Comparison of ENCODE assay signal across 1 cellular context in the genomic region with DNA sequence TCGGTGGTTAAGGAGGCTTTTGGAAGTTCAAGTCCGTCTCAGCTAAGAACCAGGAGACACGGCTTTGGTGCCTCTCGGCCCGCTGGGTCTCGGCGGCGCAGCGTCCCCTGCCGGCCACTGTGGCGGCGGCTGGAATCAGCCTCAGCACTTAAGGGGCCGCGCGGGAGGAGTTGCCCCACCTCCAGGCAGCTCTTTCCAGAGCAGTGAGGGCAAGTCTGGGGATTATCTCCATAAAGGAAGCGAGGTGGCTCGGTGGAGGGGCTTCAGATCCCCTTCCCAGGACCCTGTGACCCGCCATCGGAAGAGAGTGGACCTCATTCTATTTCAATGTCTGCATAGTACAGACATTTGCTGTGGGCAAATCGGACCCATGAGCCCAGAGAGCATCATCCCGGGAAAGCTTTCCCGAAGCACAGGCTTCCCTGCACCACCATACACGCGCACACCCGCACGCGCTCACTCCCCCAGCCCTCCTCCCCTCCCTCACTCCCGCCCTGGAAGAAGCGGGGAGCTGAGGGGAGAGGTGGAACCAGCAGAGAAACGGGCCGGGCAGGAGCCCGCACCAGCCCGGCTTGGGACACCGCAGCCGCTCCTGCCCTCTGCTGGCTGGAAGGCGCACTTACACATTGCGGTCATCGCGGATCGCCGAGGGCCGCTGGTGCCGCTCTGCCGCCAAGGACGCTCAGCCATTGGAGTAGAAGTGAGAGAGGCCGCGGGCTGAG.
TF ChIP-seq lines count a peak whose summit lies in the region.

No MANE protein-coding gene starts in this region.

TF ChIP-seq in K562, 482 proteins besides CTCF, POLR2A, EP300 and RAD21 (continued from another document and continues in another):
- TF ChIP-seq NRF1 (conservative IDR thresholded peaks at IDR 0.05 in 1 of 2, IDR thresholded peaks at IDR 0.05 in 1 of 2), result peak; percentile 17 to 33; a peak in 1 of 4 replicates
- no peak for TF ChIP-seq ZNF140 (CRISPR knock-in tag; IDR thresholded peaks at IDR 0.05)
- no peak for TF ChIP-seq HNRNPUL1 (IDR thresholded peaks at IDR 0.05; ENCODE audit: low read length)
- TF ChIP-seq, protein P1, sequence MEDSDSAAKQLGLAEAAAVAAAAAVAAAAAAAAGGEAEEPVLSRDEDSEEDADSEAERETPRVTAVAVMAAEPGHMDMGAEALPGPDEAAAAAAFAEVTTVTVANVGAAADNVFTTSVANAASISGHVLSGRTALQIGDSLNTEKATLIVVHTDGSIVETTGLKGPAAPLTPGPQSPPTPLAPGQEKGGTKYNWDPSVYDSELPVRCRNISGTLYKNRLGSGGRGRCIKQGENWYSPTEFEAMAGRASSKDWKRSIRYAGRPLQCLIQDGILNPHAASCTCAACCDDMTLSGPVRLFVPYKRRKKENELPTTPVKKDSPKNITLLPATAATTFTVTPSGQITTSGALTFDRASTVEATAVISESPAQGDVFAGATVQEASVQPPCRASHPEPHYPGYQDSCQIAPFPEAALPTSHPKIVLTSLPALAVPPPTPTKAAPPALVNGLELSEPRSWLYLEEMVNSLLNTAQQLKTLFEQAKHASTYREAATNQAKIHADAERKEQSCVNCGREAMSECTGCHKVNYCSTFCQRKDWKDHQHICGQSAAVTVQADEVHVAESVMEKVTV (CRISPR knock-in tag; IDR thresholded peaks at IDR 0.05), result peak; percentile 37; the same call in 1 of the 2 replicates
- TF ChIP-seq, protein P2, sequence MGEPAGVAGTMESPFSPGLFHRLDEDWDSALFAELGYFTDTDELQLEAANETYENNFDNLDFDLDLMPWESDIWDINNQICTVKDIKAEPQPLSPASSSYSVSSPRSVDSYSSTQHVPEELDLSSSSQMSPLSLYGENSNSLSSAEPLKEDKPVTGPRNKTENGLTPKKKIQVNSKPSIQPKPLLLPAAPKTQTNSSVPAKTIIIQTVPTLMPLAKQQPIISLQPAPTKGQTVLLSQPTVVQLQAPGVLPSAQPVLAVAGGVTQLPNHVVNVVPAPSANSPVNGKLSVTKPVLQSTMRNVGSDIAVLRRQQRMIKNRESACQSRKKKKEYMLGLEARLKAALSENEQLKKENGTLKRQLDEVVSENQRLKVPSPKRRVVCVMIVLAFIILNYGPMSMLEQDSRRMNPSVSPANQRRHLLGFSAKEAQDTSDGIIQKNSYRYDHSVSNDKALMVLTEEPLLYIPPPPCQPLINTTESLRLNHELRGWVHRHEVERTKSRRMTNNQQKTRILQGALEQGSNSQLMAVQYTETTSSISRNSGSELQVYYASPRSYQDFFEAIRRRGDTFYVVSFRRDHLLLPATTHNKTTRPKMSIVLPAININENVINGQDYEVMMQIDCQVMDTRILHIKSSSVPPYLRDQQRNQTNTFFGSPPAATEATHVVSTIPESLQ (CRISPR knock-in tag; IDR thresholded peaks at IDR 0.05), result no peak
- no peak for TF ChIP-seq RNF2 (IDR thresholded peaks at IDR 0.05)
- TF ChIP-seq SAFB (IDR thresholded peaks at IDR 0.05; ENCODE audit: borderline replicate concordance, low read depth, low read length), result no peak
- TF ChIP-seq, protein P3, sequence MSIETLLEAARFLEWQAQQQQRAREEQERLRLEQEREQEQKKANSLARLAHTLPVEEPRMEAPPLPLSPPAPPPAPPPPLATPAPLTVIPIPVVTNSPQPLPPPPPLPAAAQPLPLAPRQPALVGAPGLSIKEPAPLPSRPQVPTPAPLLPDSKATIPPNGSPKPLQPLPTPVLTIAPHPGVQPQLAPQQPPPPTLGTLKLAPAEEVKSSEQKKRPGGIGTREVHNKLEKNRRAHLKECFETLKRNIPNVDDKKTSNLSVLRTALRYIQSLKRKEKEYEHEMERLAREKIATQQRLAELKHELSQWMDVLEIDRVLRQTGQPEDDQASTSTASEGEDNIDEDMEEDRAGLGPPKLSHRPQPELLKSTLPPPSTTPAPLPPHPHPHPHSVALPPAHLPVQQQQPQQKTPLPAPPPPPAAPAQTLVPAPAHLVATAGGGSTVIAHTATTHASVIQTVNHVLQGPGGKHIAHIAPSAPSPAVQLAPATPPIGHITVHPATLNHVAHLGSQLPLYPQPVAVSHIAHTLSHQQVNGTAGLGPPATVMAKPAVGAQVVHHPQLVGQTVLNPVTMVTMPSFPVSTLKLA (conservative IDR thresholded peaks at IDR 0.05), result no peak
- TF ChIP-seq, protein P4, sequence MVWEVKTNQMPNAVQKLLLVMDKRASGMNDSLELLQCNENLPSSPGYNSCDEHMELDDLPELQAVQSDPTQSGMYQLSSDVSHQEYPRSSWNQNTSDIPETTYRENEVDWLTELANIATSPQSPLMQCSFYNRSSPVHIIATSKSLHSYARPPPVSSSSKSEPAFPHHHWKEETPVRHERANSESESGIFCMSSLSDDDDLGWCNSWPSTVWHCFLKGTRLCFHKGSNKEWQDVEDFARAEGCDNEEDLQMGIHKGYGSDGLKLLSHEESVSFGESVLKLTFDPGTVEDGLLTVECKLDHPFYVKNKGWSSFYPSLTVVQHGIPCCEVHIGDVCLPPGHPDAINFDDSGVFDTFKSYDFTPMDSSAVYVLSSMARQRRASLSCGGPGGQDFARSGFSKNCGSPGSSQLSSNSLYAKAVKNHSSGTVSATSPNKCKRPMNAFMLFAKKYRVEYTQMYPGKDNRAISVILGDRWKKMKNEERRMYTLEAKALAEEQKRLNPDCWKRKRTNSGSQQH (CRISPR knock-in tag; IDR thresholded peaks at IDR 0.05), result no peak
- peak; percentile 38 for TF ChIP-seq TBP (optimal IDR thresholded peaks at IDR 0.05; ENCODE audit: low read depth, low read length)
- TF ChIP-seq HDAC2 (IDR thresholded peaks at IDR 0.05), result 0 out of 2 replicates have a peak, but pooled peaks have one; percentile 28
- no peak for TF ChIP-seq GATA2 (CRISPR knock-in tag; IDR thresholded peaks at IDR 0.05)
- TF ChIP-seq, protein P5, sequence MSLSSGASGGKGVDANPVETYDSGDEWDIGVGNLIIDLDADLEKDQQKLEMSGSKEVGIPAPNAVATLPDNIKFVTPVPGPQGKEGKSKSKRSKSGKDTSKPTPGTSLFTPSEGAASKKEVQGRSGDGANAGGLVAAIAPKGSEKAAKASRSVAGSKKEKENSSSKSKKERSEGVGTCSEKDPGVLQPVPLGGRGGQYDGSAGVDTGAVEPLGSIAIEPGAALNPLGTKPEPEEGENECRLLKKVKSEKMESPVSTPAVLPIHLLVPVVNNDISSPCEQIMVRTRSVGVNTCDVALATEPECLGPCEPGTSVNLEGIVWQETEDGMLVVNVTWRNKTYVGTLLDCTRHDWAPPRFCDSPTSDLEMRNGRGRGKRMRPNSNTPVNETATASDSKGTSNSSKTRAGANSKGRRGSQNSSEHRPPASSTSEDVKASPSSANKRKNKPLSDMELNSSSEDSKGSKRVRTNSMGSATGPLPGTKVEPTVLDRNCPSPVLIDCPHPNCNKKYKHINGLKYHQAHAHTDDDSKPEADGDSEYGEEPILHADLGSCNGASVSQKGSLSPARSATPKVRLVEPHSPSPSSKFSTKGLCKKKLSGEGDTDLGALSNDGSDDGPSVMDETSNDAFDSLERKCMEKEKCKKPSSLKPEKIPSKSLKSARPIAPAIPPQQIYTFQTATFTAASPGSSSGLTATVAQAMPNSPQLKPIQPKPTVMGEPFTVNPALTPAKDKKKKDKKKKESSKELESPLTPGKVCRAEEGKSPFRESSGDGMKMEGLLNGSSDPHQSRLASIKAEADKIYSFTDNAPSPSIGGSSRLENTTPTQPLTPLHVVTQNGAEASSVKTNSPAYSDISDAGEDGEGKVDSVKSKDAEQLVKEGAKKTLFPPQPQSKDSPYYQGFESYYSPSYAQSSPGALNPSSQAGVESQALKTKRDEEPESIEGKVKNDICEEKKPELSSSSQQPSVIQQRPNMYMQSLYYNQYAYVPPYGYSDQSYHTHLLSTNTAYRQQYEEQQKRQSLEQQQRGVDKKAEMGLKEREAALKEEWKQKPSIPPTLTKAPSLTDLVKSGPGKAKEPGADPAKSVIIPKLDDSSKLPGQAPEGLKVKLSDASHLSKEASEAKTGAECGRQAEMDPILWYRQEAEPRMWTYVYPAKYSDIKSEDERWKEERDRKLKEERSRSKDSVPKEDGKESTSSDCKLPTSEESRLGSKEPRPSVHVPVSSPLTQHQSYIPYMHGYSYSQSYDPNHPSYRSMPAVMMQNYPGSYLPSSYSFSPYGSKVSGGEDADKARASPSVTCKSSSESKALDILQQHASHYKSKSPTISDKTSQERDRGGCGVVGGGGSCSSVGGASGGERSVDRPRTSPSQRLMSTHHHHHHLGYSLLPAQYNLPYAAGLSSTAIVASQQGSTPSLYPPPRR (CRISPR knock-in tag; IDR thresholded peaks at IDR 0.05; ENCODE audit: borderline replicate concordance), result no peak
- TF ChIP-seq CTBP1 (IDR thresholded peaks at IDR 0.05; ENCODE audit: borderline replicate concordance), result peak; percentile 63; the same call in 1 of the 2 replicates
- TF ChIP-seq TSC22D4 (tag; IDR thresholded peaks at IDR 0.05), result no peak
- TF ChIP-seq ZZZ3 (IDR thresholded peaks at IDR 0.05), result no peak
- TF ChIP-seq, protein P6, sequence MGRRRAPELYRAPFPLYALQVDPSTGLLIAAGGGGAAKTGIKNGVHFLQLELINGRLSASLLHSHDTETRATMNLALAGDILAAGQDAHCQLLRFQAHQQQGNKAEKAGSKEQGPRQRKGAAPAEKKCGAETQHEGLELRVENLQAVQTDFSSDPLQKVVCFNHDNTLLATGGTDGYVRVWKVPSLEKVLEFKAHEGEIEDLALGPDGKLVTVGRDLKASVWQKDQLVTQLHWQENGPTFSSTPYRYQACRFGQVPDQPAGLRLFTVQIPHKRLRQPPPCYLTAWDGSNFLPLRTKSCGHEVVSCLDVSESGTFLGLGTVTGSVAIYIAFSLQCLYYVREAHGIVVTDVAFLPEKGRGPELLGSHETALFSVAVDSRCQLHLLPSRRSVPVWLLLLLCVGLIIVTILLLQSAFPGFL (CRISPR knock-in tag; IDR thresholded peaks at IDR 0.05), result no peak
- no peak for TF ChIP-seq MAFG (tag; conservative IDR thresholded peaks at IDR 0.05)
- no peak for TF ChIP-seq TBL1XR1 (IDR thresholded peaks at IDR 0.05; ENCODE audit: low read length in 2 of 2)
- TF ChIP-seq, protein P7, sequence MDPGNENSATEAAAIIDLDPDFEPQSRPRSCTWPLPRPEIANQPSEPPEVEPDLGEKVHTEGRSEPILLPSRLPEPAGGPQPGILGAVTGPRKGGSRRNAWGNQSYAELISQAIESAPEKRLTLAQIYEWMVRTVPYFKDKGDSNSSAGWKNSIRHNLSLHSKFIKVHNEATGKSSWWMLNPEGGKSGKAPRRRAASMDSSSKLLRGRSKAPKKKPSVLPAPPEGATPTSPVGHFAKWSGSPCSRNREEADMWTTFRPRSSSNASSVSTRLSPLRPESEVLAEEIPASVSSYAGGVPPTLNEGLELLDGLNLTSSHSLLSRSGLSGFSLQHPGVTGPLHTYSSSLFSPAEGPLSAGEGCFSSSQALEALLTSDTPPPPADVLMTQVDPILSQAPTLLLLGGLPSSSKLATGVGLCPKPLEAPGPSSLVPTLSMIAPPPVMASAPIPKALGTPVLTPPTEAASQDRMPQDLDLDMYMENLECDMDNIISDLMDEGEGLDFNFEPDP (CRISPR knock-in tag; IDR thresholded peaks at IDR 0.05), result no peak
- TF ChIP-seq, protein P8, sequence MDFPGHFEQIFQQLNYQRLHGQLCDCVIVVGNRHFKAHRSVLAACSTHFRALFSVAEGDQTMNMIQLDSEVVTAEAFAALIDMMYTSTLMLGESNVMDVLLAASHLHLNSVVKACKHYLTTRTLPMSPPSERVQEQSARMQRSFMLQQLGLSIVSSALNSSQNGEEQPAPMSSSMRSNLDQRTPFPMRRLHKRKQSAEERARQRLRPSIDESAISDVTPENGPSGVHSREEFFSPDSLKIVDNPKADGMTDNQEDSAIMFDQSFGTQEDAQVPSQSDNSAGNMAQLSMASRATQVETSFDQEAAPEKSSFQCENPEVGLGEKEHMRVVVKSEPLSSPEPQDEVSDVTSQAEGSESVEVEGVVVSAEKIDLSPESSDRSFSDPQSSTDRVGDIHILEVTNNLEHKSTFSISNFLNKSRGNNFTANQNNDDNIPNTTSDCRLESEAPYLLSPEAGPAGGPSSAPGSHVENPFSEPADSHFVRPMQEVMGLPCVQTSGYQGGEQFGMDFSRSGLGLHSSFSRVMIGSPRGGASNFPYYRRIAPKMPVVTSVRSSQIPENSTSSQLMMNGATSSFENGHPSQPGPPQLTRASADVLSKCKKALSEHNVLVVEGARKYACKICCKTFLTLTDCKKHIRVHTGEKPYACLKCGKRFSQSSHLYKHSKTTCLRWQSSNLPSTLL (IDR thresholded peaks at IDR 0.05), result no peak
- TF ChIP-seq NUFIP1 (IDR thresholded peaks at IDR 0.05; ENCODE audit: partially characterized antibody), result no peak
- TF ChIP-seq KLF10 (CRISPR knock-in tag; IDR thresholded peaks at IDR 0.05), result no peak
- TF ChIP-seq, protein P9, sequence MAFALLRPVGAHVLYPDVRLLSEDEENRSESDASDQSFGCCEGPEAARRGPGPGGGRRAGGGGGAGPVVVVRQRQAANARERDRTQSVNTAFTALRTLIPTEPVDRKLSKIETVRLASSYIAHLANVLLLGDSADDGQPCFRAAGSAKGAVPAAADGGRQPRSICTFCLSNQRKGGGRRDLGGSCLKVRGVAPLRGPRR (CRISPR knock-in tag; IDR thresholded peaks at IDR 0.05), result no peak
- TF ChIP-seq ZNF165 (CRISPR knock-in tag; IDR thresholded peaks at IDR 0.05; ENCODE audit: borderline replicate concordance), result no peak
- TF ChIP-seq, protein P10, sequence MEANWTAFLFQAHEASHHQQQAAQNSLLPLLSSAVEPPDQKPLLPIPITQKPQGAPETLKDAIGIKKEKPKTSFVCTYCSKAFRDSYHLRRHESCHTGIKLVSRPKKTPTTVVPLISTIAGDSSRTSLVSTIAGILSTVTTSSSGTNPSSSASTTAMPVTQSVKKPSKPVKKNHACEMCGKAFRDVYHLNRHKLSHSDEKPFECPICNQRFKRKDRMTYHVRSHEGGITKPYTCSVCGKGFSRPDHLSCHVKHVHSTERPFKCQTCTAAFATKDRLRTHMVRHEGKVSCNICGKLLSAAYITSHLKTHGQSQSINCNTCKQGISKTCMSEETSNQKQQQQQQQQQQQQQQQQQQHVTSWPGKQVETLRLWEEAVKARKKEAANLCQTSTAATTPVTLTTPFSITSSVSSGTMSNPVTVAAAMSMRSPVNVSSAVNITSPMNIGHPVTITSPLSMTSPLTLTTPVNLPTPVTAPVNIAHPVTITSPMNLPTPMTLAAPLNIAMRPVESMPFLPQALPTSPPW (CRISPR knock-in tag; IDR thresholded peaks at IDR 0.05), result peak; percentile 49
- TF ChIP-seq, protein P11, sequence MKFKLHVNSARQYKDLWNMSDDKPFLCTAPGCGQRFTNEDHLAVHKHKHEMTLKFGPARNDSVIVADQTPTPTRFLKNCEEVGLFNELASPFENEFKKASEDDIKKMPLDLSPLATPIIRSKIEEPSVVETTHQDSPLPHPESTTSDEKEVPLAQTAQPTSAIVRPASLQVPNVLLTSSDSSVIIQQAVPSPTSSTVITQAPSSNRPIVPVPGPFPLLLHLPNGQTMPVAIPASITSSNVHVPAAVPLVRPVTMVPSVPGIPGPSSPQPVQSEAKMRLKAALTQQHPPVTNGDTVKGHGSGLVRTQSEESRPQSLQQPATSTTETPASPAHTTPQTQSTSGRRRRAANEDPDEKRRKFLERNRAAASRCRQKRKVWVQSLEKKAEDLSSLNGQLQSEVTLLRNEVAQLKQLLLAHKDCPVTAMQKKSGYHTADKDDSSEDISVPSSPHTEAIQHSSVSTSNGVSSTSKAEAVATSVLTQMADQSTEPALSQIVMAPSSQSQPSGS (CRISPR knock-in tag; IDR thresholded peaks at IDR 0.05), result no peak
- no peak for TF ChIP-seq FOXK2 (conservative IDR thresholded peaks at IDR 0.05 in 1 of 2, IDR thresholded peaks at IDR 0.05 in 1 of 2; ENCODE audit: low read depth in 2 of 2)
- TF ChIP-seq RBM17 (IDR thresholded peaks at IDR 0.05; ENCODE audit: borderline replicate concordance, low read depth, low read length), result no peak
- no peak for TF ChIP-seq MTA1 (IDR thresholded peaks at IDR 0.05; ENCODE audit: borderline replicate concordance)
